8 cellular contexts compared by ENCODE assay signal in the genomic region with DNA sequence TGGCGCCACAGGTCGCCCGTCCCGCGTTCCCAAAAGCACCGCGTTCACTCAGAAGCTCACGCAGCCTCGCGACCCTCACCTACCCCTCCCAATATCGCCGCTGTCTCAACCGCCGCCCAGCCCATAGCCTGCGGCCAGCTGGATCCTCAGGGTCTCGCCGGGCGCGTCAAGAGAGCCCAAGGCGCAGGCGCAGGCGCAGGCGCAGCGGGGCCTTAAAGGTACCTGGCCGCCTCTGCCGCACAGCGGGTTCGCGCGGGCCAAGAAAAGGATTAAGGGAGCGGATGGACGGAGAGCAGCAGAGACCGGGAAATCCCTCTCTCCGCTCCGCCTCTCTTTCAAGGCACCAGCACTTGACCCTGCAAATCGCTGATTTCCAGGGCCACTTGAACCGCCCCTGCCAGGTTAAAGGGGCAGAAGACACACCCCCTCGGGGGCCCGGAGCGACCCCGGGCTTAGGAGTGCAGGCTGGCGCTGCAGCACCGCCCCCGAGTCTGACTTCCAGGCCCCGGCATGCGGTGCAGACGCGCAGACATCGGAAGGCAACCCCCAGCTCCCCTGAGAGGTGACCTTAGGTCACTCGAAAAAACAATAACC. TPM values are rescaled to one million over a fixed set of nuclear protein-coding genes. Genes with fewer than 3 reads are reported as not detected.
DNase-seq lines count a peak whose midpoint lies in the region; ATAC-seq and TF ChIP-seq lines count a peak whose summit lies in the region.

A gene with protein sequence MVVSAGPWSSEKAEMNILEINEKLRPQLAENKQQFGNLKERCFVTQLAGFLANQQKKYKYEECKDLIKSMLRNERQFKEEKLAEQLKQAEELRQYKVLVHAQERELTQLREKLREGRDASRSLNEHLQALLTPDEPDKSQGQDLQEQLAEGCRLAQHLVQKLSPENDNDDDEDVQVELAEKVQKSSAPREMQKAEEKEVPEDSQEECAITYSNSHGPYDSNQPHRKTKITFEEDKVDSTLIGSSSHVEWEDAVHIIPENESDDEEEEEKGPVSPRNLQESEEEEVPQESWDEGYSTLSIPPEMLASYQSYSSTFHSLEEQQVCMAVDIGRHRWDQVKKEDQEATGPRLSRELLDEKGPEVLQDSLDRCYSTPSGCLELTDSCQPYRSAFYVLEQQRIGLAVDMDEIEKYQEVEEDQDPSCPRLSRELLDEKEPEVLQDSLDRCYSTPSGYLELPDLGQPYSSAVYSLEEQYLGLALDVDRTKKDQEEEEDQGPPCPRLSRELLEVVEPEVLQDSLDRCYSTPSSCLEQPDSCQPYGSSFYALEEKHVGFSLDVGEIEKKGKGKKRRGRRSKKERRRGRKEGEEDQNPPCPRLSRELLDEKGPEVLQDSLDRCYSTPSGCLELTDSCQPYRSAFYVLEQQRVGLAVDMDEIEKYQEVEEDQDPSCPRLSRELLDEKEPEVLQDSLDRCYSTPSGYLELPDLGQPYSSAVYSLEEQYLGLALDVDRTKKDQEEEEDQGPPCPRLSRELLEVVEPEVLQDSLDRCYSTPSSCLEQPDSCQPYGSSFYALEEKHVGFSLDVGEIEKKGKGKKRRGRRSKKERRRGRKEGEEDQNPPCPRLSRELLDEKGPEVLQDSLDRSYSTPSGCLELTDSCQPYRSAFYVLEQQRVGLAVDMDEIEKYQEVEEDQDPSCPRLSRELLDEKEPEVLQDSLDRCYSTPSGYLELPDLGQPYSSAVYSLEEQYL (N-terminal part only) (minus strand): TSS at position 168 of the 594 bp plus-strand sequence. CDS start 20,331 bp downstream, outside the sequence.

- H2BK15ac ChIP-seq in IMR-90 (ENCODE audit: low read depth, low read length), result no peak within 1 kb of the TSS

- H2AFZ ChIP-seq in IMR-90 (replicated peaks; ENCODE audit: low read length, poor library complexity), result peak within 1 kb of the TSS; percentile 95

- H3K9me1 ChIP-seq in IMR-90 (ENCODE audit: insufficient read depth, low read length), result no peaks in the 10 kb centered on the region

- no peaks in the 10 kb centered on the region for H3K4me1 ChIP-seq in IMR-90 (ENCODE audit: control insufficient read depth, insufficient read depth, low read length)

- peak within 1 kb of the TSS; percentile 91 for H3K4me2 ChIP-seq in IMR-90 (ENCODE audit: low read depth, low read length)

- H3K27me3 Mint-ChIP-seq in activated T-helper 1 cell treated with anti-CD3 and anti-CD28 coated beads, Interleukin-12 subunit alpha, Interleukin-12 subunit beta, Interleukin-2, Interleukin-4 antibody, amounts not matched to agents 30 ng/mL and 10 ng/mL and 1 ng/mL, durations not matched to agents 14 hours and 24 hours and 36 hours (ENCODE audit: insufficient read depth), result peaks cover 40% of the 10 kb centered on the region
- H3K27me3 Mint-ChIP-seq in natural killer cell treated with Interleukin-12 subunit alpha and Interleukin-12 subunit beta and Interleukin-15 and Interleukin-18, amount 100 ng/mL, for 72 hours, result peaks cover 37 to 42% of the 10 kb centered on the region in 2 donors
- H3K27me3 Mint-ChIP-seq in stimulated activated naive B cell treated with anti-CD40 and anti-IgM and Interleukin-4, amounts not matched to agents 10 μg/mL and 1 μg/mL and 100 μg/mL, for 72 hours, result peaks cover 35 to 36% of the 10 kb centered on the region in 2 donors

- TF ChIP-seq RAD21 in IMR-90 (IDR thresholded peaks at IDR 0.05; ENCODE audit: low read length), result no peak

- H4K91ac ChIP-seq in IMR-90 (ENCODE audit: insufficient read depth, low read depth, low read length), result no peak within 1 kb of the TSS

- TF ChIP-seq CTCF in IMR-90 (conservative IDR thresholded peaks at IDR 0.05; ENCODE audit: low read depth, low read length) (no peak), fibroblast of mammary gland (conservative IDR thresholded peaks at IDR 0.05; ENCODE audit: control insufficient read depth, insufficient read depth, low read depth, low read length) (no peak)

- H2BK5ac ChIP-seq in IMR-90 (ENCODE audit: low read depth, low read length, poor library complexity, severe bottlenecking), result peak within 1 kb of the TSS; percentile 69

- no TSS peak for BruUV-seq in IMR-90 (replicated peaks; lab: Mats Ljungman, UMichigan)

- peaks cover 11% of the 10 kb centered on the region for H3K4me1 Mint-ChIP-seq in activated T-helper 1 cell treated with anti-CD3 and anti-CD28 coated beads, Interleukin-12 subunit alpha, Interleukin-12 subunit beta, Interleukin-2, Interleukin-4 antibody, amounts not matched to agents 30 ng/mL and 10 ng/mL and 1 ng/mL, durations not matched to agents 14 hours and 24 hours and 36 hours (ENCODE audit: low read depth)
- peaks cover 11 to 16% of the 10 kb centered on the region in 2 donors for H3K4me1 Mint-ChIP-seq in natural killer cell treated with Interleukin-12 subunit alpha and Interleukin-12 subunit beta and Interleukin-15 and Interleukin-18, amount 100 ng/mL, for 72 hours (ENCODE audit: low read depth in 2 of 2)
- peaks cover 6 to 14% of the 10 kb centered on the region in 2 donors for H3K4me1 Mint-ChIP-seq in stimulated activated naive B cell treated with anti-CD40 and anti-IgM and Interleukin-4, amounts not matched to agents 10 μg/mL and 1 μg/mL and 100 μg/mL, for 72 hours

- H3K4ac ChIP-seq in IMR-90 (ENCODE audit: low read depth, low read length), result peak within 1 kb of the TSS; percentile 77

- peak within 1 kb of the TSS; percentile 58; the same call in 1 of the 2 replicates for H2BK120ac ChIP-seq in IMR-90 (ENCODE audit: low read depth, low read length)

- H3K4me3 Mint-ChIP-seq in activated T-helper 1 cell treated with anti-CD3 and anti-CD28 coated beads, Interleukin-12 subunit alpha, Interleukin-12 subunit beta, Interleukin-2, Interleukin-4 antibody, amounts not matched to agents 30 ng/mL and 10 ng/mL and 1 ng/mL, durations not matched to agents 14 hours and 24 hours and 36 hours, result peak within 1 kb of the TSS; percentile 98
- H3K4me3 Mint-ChIP-seq in natural killer cell treated with Interleukin-12 subunit alpha and Interleukin-12 subunit beta and Interleukin-15 and Interleukin-18, amount 100 ng/mL, for 72 hours, result peak within 1 kb of the TSS; percentile 91
- H3K4me3 Mint-ChIP-seq in stimulated activated naive B cell treated with anti-CD40 and anti-IgM and Interleukin-4, amounts not matched to agents 10 μg/mL and 1 μg/mL and 100 μg/mL, for 72 hours, result peak within 1 kb of the TSS; percentile 97 to 99

- H3K23ac ChIP-seq in IMR-90 (ENCODE audit: low read depth, low read length), result peak within 1 kb of the TSS; percentile 45; the same call in 1 of the 2 replicates

- no peak within 1 kb of the TSS for H2BK20ac ChIP-seq in IMR-90 (ENCODE audit: low read depth, low read length)

- peak within 1 kb of the TSS; percentile 50 to 97; a peak in 3 of 4 replicates for H4K8ac ChIP-seq in IMR-90 (ENCODE audit: low read depth in 2 of 2, low read length in 2 of 2)

- in situ Hi-C loops in IMR-90 (cut with MboI; ENCODE audit: low sequenced_read_pairs), result no loop called here

- intact Hi-C loops in IMR-90 (cut with micrococcal nuclease), result no loop called here
- intact Hi-C loops in activated T-helper 1 cell treated with anti-CD3 and anti-CD28 coated beads, Interleukin-12 subunit alpha, Interleukin-12 subunit beta, Interleukin-2, Interleukin-4 antibody, amounts not matched to agents 30 ng/mL and 10 ng/mL and 1 ng/mL, durations not matched to agents 14 hours and 24 hours and 36 hours (cut with micrococcal nuclease), result no loop called here

- H3K27me3 ChIP-seq in IMR-90 (ENCODE audit: control insufficient read depth, insufficient read depth, low read length), result peaks cover 16% of the 10 kb centered on the region

- no peak within 1 kb of the TSS for H3K18ac ChIP-seq in IMR-90 (ENCODE audit: low read depth, low read length)

- peak within 1 kb of the TSS; percentile 70 for H3K9ac ChIP-seq in IMR-90 (ENCODE audit: low read depth, low read length)

- peaks cover 0 to 6% of the 10 kb centered on the region in 2 experiments; a peak in 1 of 4 replicates for H3K79me1 ChIP-seq in IMR-90 (ENCODE audit: low read depth in 1 of 2, low read length in 2 of 2)

- peak within 1 kb of the TSS; percentile 82 for H3K4me3 ChIP-seq in IMR-90 (ENCODE audit: insufficient read depth, low read depth, low read length)
- peak within 1 kb of the TSS; percentile 67 for H3K4me3 ChIP-seq in fibroblast of mammary gland (ENCODE audit: control insufficient read depth, low read depth, low read length)

- H3K27ac Mint-ChIP-seq in activated T-helper 1 cell treated with anti-CD3 and anti-CD28 coated beads, Interleukin-12 subunit alpha, Interleukin-12 subunit beta, Interleukin-2, Interleukin-4 antibody, amounts not matched to agents 30 ng/mL and 10 ng/mL and 1 ng/mL, durations not matched to agents 14 hours and 24 hours and 36 hours, result peak within 1 kb of the TSS; percentile 61
- peak within 1 kb of the TSS; percentile 54 to 73 for H3K27ac Mint-ChIP-seq in natural killer cell treated with Interleukin-12 subunit alpha and Interleukin-12 subunit beta and Interleukin-15 and Interleukin-18, amount 100 ng/mL, for 72 hours
- H3K27ac Mint-ChIP-seq in stimulated activated naive B cell treated with anti-CD40 and anti-IgM and Interleukin-4, amounts not matched to agents 10 μg/mL and 1 μg/mL and 100 μg/mL, for 72 hours, result peak within 1 kb of the TSS; percentile 87

- CTCF ChIA-PET in IMR-90 (lab: Yijun Ruan, JAX), result no interaction called here

- dilution Hi-C loops in IMR-90 (cut with HindIII; ENCODE audit: low sequenced_read_pairs, unreplicated experiment), result no loop called here

- no peak within 1 kb of the TSS for H2AK9ac ChIP-seq in IMR-90 (replicated peaks; ENCODE audit: low read depth, low read length, poor library complexity)

- peak within 1 kb of the TSS; percentile 67; the same call in 1 of the 2 replicates for H3K27ac ChIP-seq in IMR-90 (ENCODE audit: insufficient read depth, low read length)

- TF ChIP-seq POLR2A in IMR-90 (IDR thresholded peaks at IDR 0.05; ENCODE audit: low read depth, low read length), result no peak

- peak within 1 kb of the TSS; percentile 58; the same call in 1 of the 2 replicates for H3K14ac ChIP-seq in IMR-90 (replicated peaks; ENCODE audit: low read depth, low read length)

- ATAC-seq in GM21576 (IDR thresholded peaks at IDR 0.05; ENCODE audit: unreplicated experiment), result peak; percentile 95
- ATAC-seq in IMR-90 (ENCODE audit: low read depth), result peak; percentile 99
- ATAC-seq in natural killer cell treated with Interleukin-12 subunit alpha and Interleukin-12 subunit beta and Interleukin-15 and Interleukin-18, amount 100 ng/mL, for 72 hours, result peak; percentile 95 to 97
- peak; percentile 98 to 99 for ATAC-seq in stimulated activated naive B cell treated with anti-CD40 and anti-IgM and Interleukin-4, amounts not matched to agents 10 μg/mL and 1 μg/mL and 100 μg/mL, for 72 hours (replicated peaks)

- peaks cover 24% of the 10 kb centered on the region for H3K9me3 Mint-ChIP-seq in activated T-helper 1 cell treated with anti-CD3 and anti-CD28 coated beads, Interleukin-12 subunit alpha, Interleukin-12 subunit beta, Interleukin-2, Interleukin-4 antibody, amounts not matched to agents 30 ng/mL and 10 ng/mL and 1 ng/mL, durations not matched to agents 14 hours and 24 hours and 36 hours
- peaks cover 10% of the 10 kb centered on the region for H3K9me3 Mint-ChIP-seq in natural killer cell treated with Interleukin-12 subunit alpha and Interleukin-12 subunit beta and Interleukin-15 and Interleukin-18, amount 100 ng/mL, for 72 hours
- peaks cover 11 to 16% of the 10 kb centered on the region in 2 donors for H3K9me3 Mint-ChIP-seq in stimulated activated naive B cell treated with anti-CD40 and anti-IgM and Interleukin-4, amounts not matched to agents 10 μg/mL and 1 μg/mL and 100 μg/mL, for 72 hours

- 0 out of 2 replicates have a peak within 1 kb of the TSS, but pooled peaks have one; percentile 16 for H4K5ac ChIP-seq in IMR-90 (ENCODE audit: low read depth, low read length)

- DNase-seq in DMS114 treated with DMSO at 0.1 percent for 48 hours (lab: John Stamatoyannopoulos, UW; ENCODE audit: unreplicated experiment), result peak; percentile 65
- peak; percentile 40 for DNase-seq in IMR-90
- peak; percentile 78 for DNase-seq in RKO (ENCODE audit: low spot score)
- DNase-seq in activated T-helper 1 cell treated with anti-CD3 and anti-CD28 coated beads, Interleukin-12 subunit alpha, Interleukin-12 subunit beta, Interleukin-2, Interleukin-4 antibody, amounts not matched to agents 30 ng/mL and 10 ng/mL and 1 ng/mL, durations not matched to agents 14 hours and 24 hours and 36 hours (ENCODE audit: low spot score), result peak; percentile 73
- peak; percentile 49 for DNase-seq in fibroblast of mammary gland (ENCODE audit: low read depth)
- DNase-seq in natural killer cell treated with Interleukin-12 subunit alpha and Interleukin-12 subunit beta and Interleukin-15 and Interleukin-18, amount 100 ng/mL, for 72 hours (ENCODE audit: low spot score), result peak; percentile 86
- peak; percentile 79 for DNase-seq in stimulated activated naive B cell treated with anti-CD40 and anti-IgM and Interleukin-4, amounts not matched to agents 10 μg/mL and 1 μg/mL and 100 μg/mL, for 72 hours

- no peaks in the 10 kb centered on the region for H4K20me1 ChIP-seq in IMR-90 (ENCODE audit: insufficient read depth, low read length)

- no peak within 1 kb of the TSS for H2AK5ac ChIP-seq in IMR-90 (ENCODE audit: low read depth, low read length)

- peaks cover 7% of the 10 kb centered on the region for H3K9me3 ChIP-seq in IMR-90 (ENCODE audit: control insufficient read depth, insufficient read depth, low read length)

- POLR2A ChIA-PET in IMR-90 (lab: Charles Lee; ENCODE audit: unreplicated experiment), result interaction anchor here (0.6 to 0.7 kb wide), 2 partner anchors 62 to 420 kb away, joined by 3 to 9 read pairs; no protein-coding TSS in a partner anchor

- H3K36me3 Mint-ChIP-seq in activated T-helper 1 cell treated with anti-CD3 and anti-CD28 coated beads, Interleukin-12 subunit alpha, Interleukin-12 subunit beta, Interleukin-2, Interleukin-4 antibody, amounts not matched to agents 30 ng/mL and 10 ng/mL and 1 ng/mL, durations not matched to agents 14 hours and 24 hours and 36 hours (ENCODE audit: low read depth), result peaks cover 9% of the 10 kb centered on the region
- H3K36me3 Mint-ChIP-seq in natural killer cell treated with Interleukin-12 subunit alpha and Interleukin-12 subunit beta and Interleukin-15 and Interleukin-18, amount 100 ng/mL, for 72 hours, result peaks cover 22% of the 10 kb centered on the region
- H3K36me3 Mint-ChIP-seq in stimulated activated naive B cell treated with anti-CD40 and anti-IgM and Interleukin-4, amounts not matched to agents 10 μg/mL and 1 μg/mL and 100 μg/mL, for 72 hours, result peaks cover 7 to 11% of the 10 kb centered on the region in 2 donors

- WGBS in IMR-90 (ENCODE audit: extremely low coverage in 2 of 2, insufficient read length in 1 of 2), 2 experiments, result 0% methylated on average over 29 of the region's 50 CpGs; no CpG with 5 or more reads in 1 of the 2 experiments

- no peak within 1 kb of the TSS for H3K56ac ChIP-seq in IMR-90 (ENCODE audit: extremely low read depth, insufficient read depth, low read length)

- peaks cover 1% of the 10 kb centered on the region; the same call in 1 of the 2 replicates for H3K36me3 ChIP-seq in IMR-90 (ENCODE audit: control insufficient read depth, insufficient read depth, low read length)

RNA-seq across cellular contexts. Expression of the gene that starts here (rescaled TPM):
- total RNA-seq in IMR-90 (2012; rRNA removed), result 2.9 and 3.1 TPM in 2 replicates
- 2.2 and 2.6 TPM in 2 replicates for polyA plus RNA-seq in IMR-90 (2012; rRNA removed)
- 0.74 and 0.84 TPM in 2 replicates for polyA plus RNA-seq in IMR-90 (2012; cell fraction: cytosol; rRNA removed)
- polyA plus RNA-seq in IMR-90 (2012; cell fraction: nucleus; rRNA removed; ENCODE audit: low replicate concordance), result 1.6 and 7.5 TPM in 2 replicates
- 1.2 TPM in 2 replicates for total RNA-seq in activated T-helper 1 cell treated with anti-CD3 and anti-CD28 coated beads, Interleukin-12 subunit alpha, Interleukin-12 subunit beta, Interleukin-2, Interleukin-4 antibody, amounts not matched to agents 30 ng/mL and 10 ng/mL and 1 ng/mL, durations not matched to agents 14 hours and 24 hours and 36 hours
- 1 to 10 TPM; 1.0 to 2.4 TPM for total RNA-seq in natural killer cell treated with Interleukin-12 subunit alpha and Interleukin-12 subunit beta and Interleukin-15 and Interleukin-18, amount 100 ng/mL, for 72 hours

Comparison
In these comparisons a context has a peak if more than half of its experiments do, and no peak if none do; other contexts are left out.
1. Peak in every context shown above with its lines: DNase-seq, ATAC-seq, H3K4me3 ChIP-seq and H3K27ac ChIP-seq.